ENCODE assay signal across 8 cellular contexts in the genomic region with DNA sequence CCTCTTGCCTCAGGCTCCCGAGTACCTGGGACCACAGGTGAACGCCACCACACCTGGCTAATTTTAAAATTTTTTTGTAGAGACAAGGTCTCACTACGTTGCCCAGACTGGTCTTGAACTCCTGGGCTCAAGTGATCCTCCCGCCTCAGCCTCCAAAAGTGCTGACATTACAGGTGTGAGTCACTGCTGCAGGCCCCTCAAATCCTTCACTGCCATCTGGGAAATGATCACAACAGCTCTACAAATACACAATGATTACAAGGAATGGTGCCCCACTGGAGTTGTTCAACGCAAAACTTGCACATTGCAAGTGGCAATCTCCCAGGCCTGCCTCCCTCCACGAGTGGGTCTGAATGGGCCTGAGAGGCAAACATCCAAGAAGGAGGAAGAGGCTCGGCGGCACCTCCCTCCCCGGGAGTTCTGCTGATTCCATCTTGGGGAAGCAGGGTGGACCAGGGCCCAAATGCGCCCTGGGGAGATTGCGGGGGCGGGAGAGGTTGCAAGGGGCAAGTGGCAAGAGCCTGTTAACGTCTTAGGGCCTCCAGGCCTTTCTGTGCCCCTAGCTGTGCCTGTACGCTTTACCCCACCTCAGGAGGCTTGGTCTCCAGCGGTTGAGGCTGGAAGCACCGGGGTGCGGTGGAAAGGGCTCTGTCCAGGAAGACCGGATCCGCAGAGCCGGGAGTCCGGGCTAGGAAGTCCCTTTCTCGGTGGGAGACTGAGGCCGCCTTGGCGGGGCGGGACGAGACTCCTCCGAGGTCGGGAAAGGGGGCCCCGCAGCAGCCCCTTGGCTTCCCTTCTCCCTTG. TPM values are rescaled to one million over a fixed set of nuclear protein-coding genes. Genes with fewer than 3 reads are reported as not detected.
DNase-seq lines count a peak whose midpoint lies in the region; ATAC-seq and TF ChIP-seq lines count a peak whose summit lies in the region.

No MANE protein-coding gene starts in this region.

- H3K27ac Mint-ChIP-seq in activated naive CD4-positive, alpha-beta T cell treated with anti-CD3 and anti-CD28 coated beads, Interleukin-2, amount 50 U/mL, for 24 hours, result no peak overlapping the region
- H3K27ac Mint-ChIP-seq in MCF 10A (ENCODE audit: low read depth, unreplicated experiment), result no peak overlapping the region

- no peaks in the 10 kb centered on the region for H3K36me3 ChIP-seq in tibial artery

- DNase-seq in activated naive CD4-positive, alpha-beta T cell treated with Interleukin-2 at 50 U/mL for 16 hours, result no peak
- DNase-seq in MCF 10A (ENCODE audit: unreplicated experiment) (no peak), left lobe of liver (ENCODE audit: low spot score) (no peak), tibial artery (peak; percentile 55 to 86), COR-L47 (lab: John Stamatoyannopoulos, UW) (no peak), NCI-H2029 treated with DMSO at 0.1 percent for 48 hours (lab: John Stamatoyannopoulos, UW) (no peak)

- no peaks in the 10 kb centered on the region for H3K9me3 ChIP-seq in tibial artery

- H3K4me3 Mint-ChIP-seq in activated naive CD4-positive, alpha-beta T cell treated with anti-CD3 and anti-CD28 coated beads, Interleukin-2, amount 50 U/mL, for 24 hours, result peak overlapping the region; percentile 61
- peak overlapping the region; percentile 65 for H3K4me3 Mint-ChIP-seq in MCF 10A (ENCODE audit: unreplicated experiment)

- no TSS peak for BruUV-seq in MCF 10A (replicated peaks; lab: Mats Ljungman, UMichigan)

- POLR2A ChIA-PET in MCF 10A (lab: Yijun Ruan, JAX), result interaction anchor here (0.7 to 2.5 kb wide), 5 partner anchors 29 to 95 kb away, joined by 3 to 13 read pairs (median 8); no protein-coding TSS in a partner anchor

- H3K27me3 Mint-ChIP-seq in activated naive CD4-positive, alpha-beta T cell treated with anti-CD3 and anti-CD28 coated beads, Interleukin-2, amount 50 U/mL, for 24 hours, result no peaks in the 10 kb centered on the region
- peaks cover 19% of the 10 kb centered on the region for H3K27me3 Mint-ChIP-seq in MCF 10A (ENCODE audit: insufficient read depth, unreplicated experiment)

- H3K4me1 Mint-ChIP-seq in activated naive CD4-positive, alpha-beta T cell treated with anti-CD3 and anti-CD28 coated beads, Interleukin-2, amount 50 U/mL, for 24 hours, result peaks cover 26% of the 10 kb centered on the region
- H3K4me1 Mint-ChIP-seq in MCF 10A (ENCODE audit: insufficient read depth, unreplicated experiment), result peaks cover 17% of the 10 kb centered on the region

- CTCF ChIA-PET in MCF 10A (lab: Yijun Ruan, JAX), result interaction anchor here (0.7 to 7.3 kb wide), 7 partner anchors 9 to 634 kb away, joined by 3 to 97 read pairs (median 5); no protein-coding TSS in a partner anchor

- no peaks in the 10 kb centered on the region for H3K9me3 Mint-ChIP-seq in activated naive CD4-positive, alpha-beta T cell treated with anti-CD3 and anti-CD28 coated beads, Interleukin-2, amount 50 U/mL, for 24 hours
- H3K9me3 Mint-ChIP-seq in MCF 10A (ENCODE audit: unreplicated experiment), result no peaks in the 10 kb centered on the region

- H3K27ac ChIP-seq in tibial artery, result peak overlapping the region; percentile 94

- H3K27me3 ChIP-seq in tibial artery, result no peaks in the 10 kb centered on the region

- TF ChIP-seq CTCF in MCF 10A (IDR thresholded peaks at IDR 0.05; ENCODE audit: unreplicated experiment) (no peak), tibial artery (IDR thresholded peaks at IDR 0.05) (peak in 1 of 2 experiments; percentile 35)

- no peaks in the 10 kb centered on the region for H3K36me3 Mint-ChIP-seq in activated naive CD4-positive, alpha-beta T cell treated with anti-CD3 and anti-CD28 coated beads, Interleukin-2, amount 50 U/mL, for 24 hours
- H3K36me3 Mint-ChIP-seq in MCF 10A (ENCODE audit: insufficient read depth, unreplicated experiment), result no peaks in the 10 kb centered on the region

- intact Hi-C loops in MCF 10A (cut with micrococcal nuclease), result no loop called here
- intact Hi-C loops in tibial artery (cut with DNase I; ENCODE audit: low total_unique reads), result loop anchor here (5.0 kb wide), 2 partner anchors 90 to 115 kb away; no protein-coding TSS in a partner anchor

- peaks cover 0 to 49% (median 37%) of the 10 kb centered on the region in 4 donors for H3K4me1 ChIP-seq in tibial artery

- peak; percentile 2 for ATAC-seq in left lobe of liver
- ATAC-seq in HG02884 (IDR thresholded peaks at IDR 0.05; ENCODE audit: unreplicated experiment), result no peak

- peak overlapping the region; percentile 59 to 67 for H3K4me3 ChIP-seq in tibial artery

RNA-seq across cellular contexts. Expression of a gene that starts 0.7 kb away (rescaled TPM):
- 6.5 and 14.4 TPM in 2 replicates for total RNA-seq in MCF 10A (2022)
- total RNA-seq in left lobe of liver, result 501 TPM

RNA-seq across cellular contexts. Expression of a gene that starts 24.9 kb away (rescaled TPM):
- total RNA-seq in MCF 10A (2022) (100 and 151 TPM in 2 replicates), left lobe of liver (1.8 TPM)

RNA-seq across cellular contexts. Expression of a gene that starts 58.8 kb away (rescaled TPM):
- total RNA-seq in MCF 10A (2022), result 387 and 522 TPM in 2 replicates
- total RNA-seq in left lobe of liver, result 0.13 TPM

Comparison
In these comparisons a context has a peak if more than half of its experiments do, and no peak if none do; other contexts are left out.
1. DNase-seq: peak in tibial artery (2 of 2); none in activated naive CD4-positive, alpha-beta T cell treated with Interleukin-2 at 50 U/mL for 16 hours (single experiment), MCF 10A (single experiment), left lobe of liver (single experiment), COR-L47 (single experiment) and NCI-H2029 treated with DMSO at 0.1 percent for 48 hours (single experiment).
2. RNA of a gene that starts 0.7 kb away (total RNA-seq): 501 TPM in left lobe of liver (single experiment); 6.5 to 14.4 TPM in MCF 10A; every median in the first group is over 10 times any median in the second.
3. RNA of a gene that starts 24.9 kb away (total RNA-seq): 100 to 151 TPM in MCF 10A; 1.8 TPM in left lobe of liver (single experiment); every median in the first group is over 10 times any median in the second.
4. RNA of a gene that starts 58.8 kb away (total RNA-seq): 387 to 522 TPM in MCF 10A; 0.13 TPM in left lobe of liver (single experiment); every median in the first group is over 100 times any median in the second.